In genomic region chr21:28639742-28640141, GRCh38 we compare ENCODE assay signal across 23 cellular contexts.
A peak's percentile ranks its signal among the peaks of the same experiment; 100 is the strongest.
DNase-seq lines count a peak whose midpoint lies in the region; ATAC-seq, FAIRE-seq and TF ChIP-seq lines count a peak whose summit lies in the region.
"Had no signal": no experiment of that assay in that cellular context is flagged by ENCODE, and none has a peak within 500 bp of the region (broad histone marks: within the 10 kb centered on the region; RNA-seq: fewer than 3 reads in every experiment).

No MANE protein-coding gene starts in this region.

- no peak for TF ChIP-seq EP300 in ovary (IDR thresholded peaks at IDR 0.05)

- DNase-seq in GM04503 (ENCODE audit: low read depth): peak; percentile 51
- DNase-seq in astrocyte (ENCODE audit: low read depth): peak; percentile 27
- DNase-seq in fibroblast of peridontal ligament (ENCODE audit: extremely low read depth): peak; percentile 71
- no peak for DNase-seq in sciatic nerve (ENCODE audit: low spot score)
- DNase-seq in ovary: no peak
- DNase-seq: activated CD4-positive, CD25-positive, alpha-beta regulatory T cell treated with anti-CD3 and anti-CD28 coated beads, Interleukin-2, amount 50 U/mL, for 72 hours; activated T-cell treated with anti-CD3 and anti-CD28 coated beads, Interleukin-2, amount 50 U/mL, for 24 hours; CD4-positive, CD25-positive, alpha-beta regulatory T cell; GDM1; KBM-7; MV-4-11; NCI-H1694 treated with DMSO at 0.1 percent for 48 hours; NCI-H2171 treated with DMSO at 0.1 percent for 48 hours; NCI-H69; nephron progenitor cell; stimulated activated CD4-positive, alpha-beta T cell treated with anti-CD3 and anti-CD28 coated beads, Interleukin-2, amount 100 ng/mL, for 24 hours had no signal

- H3K27ac ChIP-seq in astrocyte (ENCODE audit: low read depth, low read length): no peak overlapping the region
- no peak overlapping the region for H3K27ac ChIP-seq in ovary

- H3K9ac ChIP-seq in astrocyte (ENCODE audit: low read length): no peak overlapping the region

- no peak for TF ChIP-seq POLR2A in ovary (IDR thresholded peaks at IDR 0.05)

- H3K4me3 Mint-ChIP-seq in astrocyte (ENCODE audit: unreplicated experiment): no peak overlapping the region
- H3K4me3 Mint-ChIP-seq: activated T-cell treated with anti-CD3 and anti-CD28 coated beads, Interleukin-2, amount 50 U/mL, for 24 hours; CD4-positive, CD25-positive, alpha-beta regulatory T cell; nephron progenitor cell; stimulated activated memory B cell treated with anti-CD40 and anti-IgM and Interleukin-4, amounts not matched to agents 10 μg/mL and 1 μg/mL and 100 μg/mL, for 72 hours had no signal

- H3K27me3 ChIP-seq in astrocyte (ENCODE audit: insufficient read depth, low read length) (no peaks in the 10 kb centered on the region), ovary (no peaks in the 10 kb centered on the region)

- WGBS in ovary, 3 donors: 94 to 96% (median 95%) methylated on average over 1 of the region's 1 CpG

- no peak overlapping the region for H3K4me2 ChIP-seq in astrocyte (ENCODE audit: low read length)

- no peak for TF ChIP-seq CTCF in astrocyte (IDR thresholded peaks at IDR 0.05; ENCODE audit: insufficient read depth, low read depth, low read length)
- TF ChIP-seq CTCF in ovary (IDR thresholded peaks at IDR 0.05): no peak

- peak; percentile 47 for FAIRE-seq in astrocyte (lab: Jason Lieb, UNC)
- FAIRE-seq: GM12878 had no signal

- H3K4me1 ChIP-seq in astrocyte (ENCODE audit: insufficient read depth, low read length): peaks cover 15% of the 10 kb centered on the region
- H3K4me1 ChIP-seq in ovary (ENCODE audit: insufficient read depth): no peaks in the 10 kb centered on the region

- H4K20me1 ChIP-seq in astrocyte (ENCODE audit: insufficient read depth, low read length): no peaks in the 10 kb centered on the region

- H3K9me3 Mint-ChIP-seq in astrocyte (ENCODE audit: unreplicated experiment): peaks cover 3% of the 10 kb centered on the region
- H3K9me3 Mint-ChIP-seq: activated T-cell treated with anti-CD3 and anti-CD28 coated beads, Interleukin-2, amount 50 U/mL, for 24 hours; nephron progenitor cell had no signal

- H2AFZ ChIP-seq in astrocyte (ENCODE audit: low read depth, low read length): no peak overlapping the region

- no peaks in the 10 kb centered on the region for H3K36me3 Mint-ChIP-seq in astrocyte (ENCODE audit: low read depth, unreplicated experiment)
- H3K36me3 Mint-ChIP-seq: stimulated activated memory B cell treated with anti-CD40 and anti-IgM and Interleukin-4, amounts not matched to agents 10 μg/mL and 1 μg/mL and 100 μg/mL, for 72 hours had no signal

- intact Hi-C loops in sciatic nerve (cut with DNase I) (no loop called here), ovary (cut with DNase I) (loop anchor here in 1 of 4 donors (10.0 kb wide), 1 partner anchor 1615 kb away; no protein-coding TSS in a partner anchor)

- H3K27ac Mint-ChIP-seq in astrocyte (ENCODE audit: unreplicated experiment): peak overlapping the region; percentile 7
- H3K27ac Mint-ChIP-seq: activated T-cell treated with anti-CD3 and anti-CD28 coated beads, Interleukin-2, amount 50 U/mL, for 24 hours; nephron progenitor cell; stimulated activated memory B cell treated with anti-CD40 and anti-IgM and Interleukin-4, amounts not matched to agents 10 μg/mL and 1 μg/mL and 100 μg/mL, for 72 hours had no signal

- H3K36me3 ChIP-seq in astrocyte (ENCODE audit: insufficient read depth, low read length) (no peaks in the 10 kb centered on the region), ovary (no peaks in the 10 kb centered on the region)

- peak; percentile 50 for ATAC-seq in sciatic nerve
- ATAC-seq in GM21717 (IDR thresholded peaks at IDR 0.05; ENCODE audit: unreplicated experiment): no peak
- ATAC-seq in GM19463 (IDR thresholded peaks at IDR 0.05; ENCODE audit: unreplicated experiment): no peak
- ATAC-seq in GM21447 (IDR thresholded peaks at IDR 0.05; ENCODE audit: unreplicated experiment): no peak
- ATAC-seq: GM12878; left lobe of liver; stimulated activated memory B cell treated with anti-CD40 and anti-IgM and Interleukin-4, amounts not matched to agents 10 μg/mL and 1 μg/mL and 100 μg/mL, for 72 hours had no signal

- H3K27me3 Mint-ChIP-seq in astrocyte (ENCODE audit: low read depth, unreplicated experiment): no peaks in the 10 kb centered on the region
- H3K27me3 Mint-ChIP-seq: activated T-cell treated with anti-CD3 and anti-CD28 coated beads, Interleukin-2, amount 50 U/mL, for 24 hours; CD4-positive, CD25-positive, alpha-beta regulatory T cell; stimulated activated memory B cell treated with anti-CD40 and anti-IgM and Interleukin-4, amounts not matched to agents 10 μg/mL and 1 μg/mL and 100 μg/mL, for 72 hours had no signal

- peaks cover 19% of the 10 kb centered on the region for H3K4me1 Mint-ChIP-seq in astrocyte (ENCODE audit: low read depth, unreplicated experiment)
- H3K4me1 Mint-ChIP-seq: nephron progenitor cell; stimulated activated memory B cell treated with anti-CD40 and anti-IgM and Interleukin-4, amounts not matched to agents 10 μg/mL and 1 μg/mL and 100 μg/mL, for 72 hours had no signal

- H3K4me3 ChIP-seq in astrocyte (ENCODE audit: insufficient read depth, low read depth, low read length): no peak overlapping the region
- H3K4me3 ChIP-seq in ovary: no peak overlapping the region
- H3K4me3 ChIP-seq: GM12878, skin epidermis had no signal

- no peaks in the 10 kb centered on the region for H3K79me2 ChIP-seq in astrocyte (ENCODE audit: insufficient read depth, low read length)

- no peaks in the 10 kb centered on the region for H3K9me3 ChIP-seq in astrocyte (ENCODE audit: insufficient read depth, low read depth, low read length)
- no peaks in the 10 kb centered on the region for H3K9me3 ChIP-seq in ovary

Comparison
In these comparisons a context has a peak if more than half of its experiments do, and no peak if none do; other contexts are left out.
1. DNase-seq: peak in GM04503 (single experiment), astrocyte (single experiment) and fibroblast of peridontal ligament (single experiment); none in sciatic nerve (single experiment) and ovary (0 of 5).